In the genomic region with DNA sequence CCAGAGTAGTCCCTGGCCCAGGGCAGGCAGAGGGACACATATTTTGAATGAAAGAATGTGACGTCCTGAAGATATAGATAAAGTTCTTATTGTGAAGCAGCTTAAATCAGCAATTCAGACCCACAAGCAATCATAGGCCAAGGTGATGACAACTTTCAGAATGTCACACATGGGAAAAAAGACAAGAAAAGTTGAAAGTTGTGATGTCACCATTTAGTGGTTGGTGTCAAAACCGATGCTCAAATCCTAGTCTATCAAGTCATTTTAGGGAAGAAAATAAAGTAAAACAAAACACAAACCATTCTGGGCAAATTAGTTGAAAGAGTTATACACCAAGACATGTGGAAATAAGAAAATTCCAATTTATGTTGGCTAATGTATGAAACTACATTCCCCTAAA, we compare ENCODE assay signal across 26 cellular contexts.
"Had no signal": no experiment of that assay in that cellular context is flagged by ENCODE, and none has a peak within 500 bp of the region (broad histone marks: within the 10 kb centered on the region; RNA-seq: fewer than 3 reads in every experiment).

No MANE protein-coding gene starts in this region.

- H3K27me3 ChIP-seq: stomach, suprapubic skin, testis, thyroid gland, tibial artery, tibial nerve, transverse colon, upper lobe of left lung, upper lobe of right lung, uterus, vagina had no signal

- DNase-seq: stimulated activated CD4-positive, alpha-beta T cell treated with anti-CD3 and anti-CD28 coated beads, Interleukin-2, amount 100 ng/mL, for 48 hours; stimulated activated CD4-positive, alpha-beta T cell treated with anti-CD3 and anti-CD28 coated beads, Interleukin-4, amount 100 ng/mL, for 1 hour; stimulated activated CD4-positive, alpha-beta T cell treated with anti-CD3 and anti-CD28 coated beads, Interleukin-4, amount 100 ng/mL, for 24 hours; stimulated activated CD4-positive, alpha-beta T cell treated with anti-CD3 and anti-CD28 coated beads, Interleukin-4, amount 100 ng/mL, for 4 hours; stimulated activated CD8-positive, alpha-beta memory T cell treated with anti-CD3 and anti-CD28 coated beads, Interleukin-4, amount 100 ng/mL, for 48 hours; stimulated activated naive B cell treated with anti-CD40 and anti-IgM and Interleukin-4, amounts not matched to agents 10 μg/mL and 1 μg/mL and 100 μg/mL, for 72 hours; stimulated activated naive CD4-positive, alpha-beta T cell; stimulated activated naive CD4-positive, alpha-beta T cell treated with Interleukin-2 at 50 U/mL for 16 hours; stimulated activated naive CD8-positive, alpha-beta T cell treated with anti-CD3 and anti-CD28 coated beads, Interleukin-15, amount 100 ng/mL, for 72 hours; stimulated activated naive CD8-positive, alpha-beta T cell treated with anti-CD3 and anti-CD28 coated beads, Interleukin-15, Interleukin-2, amounts not matched to agents 100 U/mL and 50 U/mL, for 24 hours; stomach; substantia nigra; testis; thyroid gland; tibial artery; transverse colon; trophoblast cell; upper lobe of left lung; upper lobe of right lung; uterus had no signal

- H3K36me3 ChIP-seq: stomach, suprapubic skin, thoracic aorta, thyroid gland, tibial artery, tibial nerve, transverse colon, upper lobe of left lung, upper lobe of right lung, uterus, vagina had no signal

- ATAC-seq: stimulated activated effector memory CD8-positive, alpha-beta T cell treated with anti-CD3 and anti-CD28 coated beads, Interleukin-12 subunit alpha, Interleukin-12 subunit beta, amount 100 ng/mL, for 72 hours; stimulated activated memory B cell treated with anti-CD40 and anti-IgM and Interleukin-4, amounts not matched to agents 10 μg/mL and 1 μg/mL and 100 μg/mL, for 72 hours; stimulated activated naive B cell treated with anti-CD40 and anti-IgM and Interleukin-4, amounts not matched to agents 10 μg/mL and 1 μg/mL and 100 μg/mL, for 72 hours; stimulated activated naive CD8-positive, alpha-beta T cell treated with anti-CD3 and anti-CD28 coated beads, Interleukin-15, amount 100 ng/mL, for 72 hours; stimulated activated naive CD8-positive, alpha-beta T cell treated with anti-CD3 and anti-CD28 coated beads, Interleukin-15, Interleukin-2, amounts not matched to agents 100 U/mL and 50 U/mL, for 24 hours; upper lobe of right lung had no signal

- H3K4me3 ChIP-seq: stomach, suprapubic skin, testis, thoracic aorta, thyroid gland, tibial artery, tibial nerve, transverse colon, upper lobe of left lung, upper lobe of right lung, uterus, vagina had no signal

- H3K4me1 ChIP-seq: stomach, suprapubic skin, testis, thyroid gland, tibial artery, tibial nerve, transverse colon, upper lobe of left lung, upper lobe of right lung, uterus, vagina had no signal

- H3K27ac ChIP-seq: stomach, suprapubic skin, testis, thoracic aorta, thyroid gland, tibial artery, tibial nerve, transverse colon, upper lobe of left lung, upper lobe of right lung, uterus, vagina had no signal

- H3K9me3 ChIP-seq: stomach, suprapubic skin, testis, thoracic aorta, thyroid gland, tibial artery, transverse colon, upper lobe of left lung, upper lobe of right lung, uterus, vagina had no signal
